26 cellular contexts compared by ENCODE assay signal in the genomic region with DNA sequence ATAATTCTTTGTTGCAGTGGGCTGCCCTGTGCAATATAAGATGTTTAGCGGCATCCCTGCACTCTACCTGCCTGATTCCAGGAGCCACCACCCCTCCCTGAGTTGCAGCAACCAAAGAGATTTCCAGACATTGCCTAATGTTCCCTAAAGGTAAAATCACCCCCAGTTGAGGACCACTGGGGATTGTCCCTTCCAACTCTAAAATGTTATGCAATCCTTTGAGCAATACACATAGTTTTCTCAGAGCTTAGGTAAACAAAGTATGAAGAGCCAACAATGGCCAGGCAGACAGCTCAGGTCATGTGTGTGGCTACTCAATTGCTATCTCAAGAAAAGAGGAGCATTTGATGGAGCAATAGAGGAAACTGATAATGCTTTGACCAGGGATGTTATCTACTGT.
"Had no signal": no experiment of that assay in that cellular context is flagged by ENCODE, and none has a peak within 500 bp of the region (broad histone marks: within the 10 kb centered on the region; RNA-seq: fewer than 3 reads in every experiment).

No MANE protein-coding gene starts in this region.

- H3K9me3 ChIP-seq: breast epithelium, SJSA1 had no signal

- H3K36me3 ChIP-seq: breast epithelium, SJSA1 had no signal

- H3K4me3 Mint-ChIP-seq: activated CD8-positive, alpha-beta T cell treated with anti-CD3 and anti-CD28 coated beads, Interleukin-2, amount 10 ng/mL, durations not matched to agents 7 days and 5 days; activated naive CD4-positive, alpha-beta T cell treated with anti-CD3 and anti-CD28 coated beads, Interleukin-2, amount 50 U/mL, for 24 hours; activated T-cell treated with anti-CD3 and anti-CD28 coated beads, Interleukin-2, amount 50 U/mL, for 24 hours; activated T-helper 1 cell treated with anti-CD3 and anti-CD28 coated beads, Interleukin-12 subunit alpha, Interleukin-12 subunit beta, Interleukin-2, Interleukin-4 antibody, amounts not matched to agents 30 ng/mL and 10 ng/mL and 1 ng/mL, durations not matched to agents 14 hours and 24 hours and 36 hours; T-helper 1 cell treated with Interleukin-12 subunit alpha and Interleukin-12 subunit beta and Interleukin-4 antibody, amounts not matched to agents 30 μg/mL and 1 μg/mL, for 36 hours had no signal

- H3K4me1 ChIP-seq: breast epithelium had no signal

- H3K27me3 Mint-ChIP-seq: activated naive CD4-positive, alpha-beta T cell treated with anti-CD3 and anti-CD28 coated beads, Interleukin-2, amount 50 U/mL, for 24 hours; activated T-cell treated with anti-CD3 and anti-CD28 coated beads, Interleukin-2, amount 50 U/mL, for 24 hours had no signal

- H3K9me3 Mint-ChIP-seq: activated naive CD4-positive, alpha-beta T cell treated with anti-CD3 and anti-CD28 coated beads, Interleukin-2, amount 50 U/mL, for 24 hours; activated T-cell treated with anti-CD3 and anti-CD28 coated beads, Interleukin-2, amount 50 U/mL, for 24 hours; activated T-helper 1 cell treated with anti-CD3 and anti-CD28 coated beads, Interleukin-12 subunit alpha, Interleukin-12 subunit beta, Interleukin-2, Interleukin-4 antibody, amounts not matched to agents 30 ng/mL and 10 ng/mL and 1 ng/mL, durations not matched to agents 14 hours and 24 hours and 36 hours; T-helper 1 cell treated with Interleukin-12 subunit alpha and Interleukin-12 subunit beta and Interleukin-4 antibody, amounts not matched to agents 30 μg/mL and 1 μg/mL, for 36 hours had no signal

- H3K4me3 ChIP-seq: breast epithelium, SJSA1 had no signal

- H3K27ac ChIP-seq: breast epithelium, SJSA1 had no signal

- DNase-seq: activated CD4-positive, alpha-beta T cell treated with anti-CD3 and anti-CD28 coated beads for 48 hours; activated CD4-positive, alpha-beta T cell treated with anti-CD3 and anti-CD28 coated beads, Interleukin-2, amount 50 U/mL, for 4 hours; activated CD4-positive, CD25-positive, alpha-beta regulatory T cell treated with anti-CD3 and anti-CD28 coated beads, Interleukin-2, amount 50 U/mL, for 72 hours; activated CD8-positive, alpha-beta T cell treated with anti-CD3 and anti-CD28 coated beads, Interleukin-2, amount 10 ng/mL, durations not matched to agents 7 days and 5 days; activated effector memory CD4-positive, alpha-beta T cell treated with Interleukin-2 at 50 U/mL for 16 hours; activated naive CD4-positive, alpha-beta T cell; activated T-cell treated with anti-CD3 and anti-CD28 coated beads, Interleukin-2, amount 50 U/mL, for 24 hours; aorta; central memory CD4-positive, alpha-beta T cell; KG1; NCI-H1092; NCI-H1417; NCI-H1930; NCI-H345; NCI-H510A; NCI-H526 treated with DMSO at 0.1 percent for 48 hours; NK-92 treated with Interleukin-12 subunit alpha and Interleukin-12 subunit beta, amount 100 ng/mL, for 24 hours; OCI-M1; Right ventricle myocardium superior; RPMI8226 had no signal

- H3K36me3 Mint-ChIP-seq: activated naive CD4-positive, alpha-beta T cell treated with anti-CD3 and anti-CD28 coated beads, Interleukin-2, amount 50 U/mL, for 24 hours had no signal

- H3K27me3 ChIP-seq: breast epithelium, SJSA1 had no signal

- H3K27ac Mint-ChIP-seq: activated CD8-positive, alpha-beta T cell treated with anti-CD3 and anti-CD28 coated beads, Interleukin-2, amount 10 ng/mL, durations not matched to agents 7 days and 5 days; activated naive CD4-positive, alpha-beta T cell treated with anti-CD3 and anti-CD28 coated beads, Interleukin-2, amount 50 U/mL, for 24 hours; activated T-cell treated with anti-CD3 and anti-CD28 coated beads, Interleukin-2, amount 50 U/mL, for 24 hours; activated T-helper 1 cell treated with anti-CD3 and anti-CD28 coated beads, Interleukin-12 subunit alpha, Interleukin-12 subunit beta, Interleukin-2, Interleukin-4 antibody, amounts not matched to agents 30 ng/mL and 10 ng/mL and 1 ng/mL, durations not matched to agents 14 hours and 24 hours and 36 hours; T-helper 1 cell treated with Interleukin-12 subunit alpha and Interleukin-12 subunit beta and Interleukin-4 antibody, amounts not matched to agents 30 μg/mL and 1 μg/mL, for 36 hours had no signal

- ATAC-seq: activated CD8-positive, alpha-beta T cell treated with anti-CD3 and anti-CD28 coated beads, Interleukin-2, amount 10 ng/mL, durations not matched to agents 7 days and 5 days; Panc1 had no signal
